29 cellular contexts compared by ENCODE assay signal in genomic region chr3:46258525-46258924, GRCh38. TPM values are rescaled to one million over a fixed set of nuclear protein-coding genes. Genes with fewer than 3 reads are reported as not detected.
"Had no signal": no experiment of that assay in that cellular context is flagged by ENCODE, and none has a peak within 500 bp of the region (broad histone marks: within the 10 kb centered on the region; RNA-seq: fewer than 3 reads in every experiment).

No MANE protein-coding gene starts in this region.

- DNase-seq: KBM-7, MM.1S, MV-4-11, NCI-H1092, NCI-H1105, NCI-H1417 treated with DMSO at 0.1 percent for 48 hours, NCI-H1436 treated with DMSO at 0.1 percent for 48 hours, NCI-H1694 treated with DMSO at 0.1 percent for 48 hours, NCI-H187 treated with DMSO at 0.1 percent for 48 hours, NCI-H2029, NCI-H2081, NCI-H2171 treated with DMSO at 0.1 percent for 48 hours, NCI-H2227 treated with DMSO at 0.1 percent for 48 hours, NCI-H345, NCI-H446, NCI-H510A treated with DMSO at 0.1 percent for 48 hours, NCI-H524 treated with DMSO at 0.1 percent for 48 hours, NCI-H526 treated with DMSO at 0.1 percent for 48 hours, NCI-H774, PC-9, Right ventricle myocardium superior, SHP77 treated with DMSO at 0.1 percent for 48 hours, SK-N-SH had no signal

- ATAC-seq: Panc1 had no signal

RNA-seq across cellular contexts. Expression of gene CCR3, which starts 16.3 kb away (rescaled TPM):
- total RNA-seq: LHCN-M2, MCF 10A, NCI-H460, OCI-LY7, Right ventricle myocardium superior, RPMI7951 had no signal

RNA-seq across cellular contexts. Expression of gene CCR1, which starts 50.4 kb away (rescaled TPM):
- total RNA-seq: MCF 10A, OCI-LY7 had no signal
